In the genomic region with DNA sequence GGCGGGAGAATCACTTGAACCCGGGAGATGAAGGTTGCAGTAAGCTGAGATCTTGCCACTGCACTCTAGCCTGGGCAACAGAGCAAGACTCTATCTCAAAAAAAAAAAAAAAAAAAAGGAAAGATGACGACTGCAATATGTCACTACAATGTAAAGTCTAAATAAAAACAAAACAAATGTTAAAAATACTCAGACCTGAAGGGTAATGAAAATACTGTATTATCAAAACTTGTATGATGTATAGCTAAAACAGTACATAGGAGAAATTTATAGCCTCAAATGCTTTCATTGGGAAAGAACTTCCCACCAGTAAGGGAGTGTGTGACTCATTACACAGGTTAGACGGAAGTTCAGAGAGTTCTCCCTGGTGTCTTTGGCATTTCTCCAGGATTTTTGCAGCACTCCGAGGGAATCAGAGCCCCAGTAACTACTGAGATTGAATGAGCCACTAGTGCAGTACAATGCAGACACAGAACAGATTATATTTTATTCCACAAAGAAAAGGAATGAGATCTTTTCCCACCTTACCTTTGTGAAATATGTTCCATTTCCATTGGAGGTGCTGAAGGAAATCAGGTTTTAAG, we compare ENCODE assay signal across 10 cellular contexts. TPM values are rescaled to one million over a fixed set of nuclear protein-coding genes. Genes with fewer than 3 reads are reported as not detected.
DNase-seq lines count a peak whose midpoint lies in the region; ATAC-seq and TF ChIP-seq lines count a peak whose summit lies in the region.
"Had no signal": no experiment of that assay in that cellular context is flagged by ENCODE, and none has a peak within 500 bp of the region (broad histone marks: within the 10 kb centered on the region; RNA-seq: fewer than 3 reads in every experiment).

No MANE protein-coding gene starts in this region.

- H3K9me3 ChIP-seq in HAP-1 (no peaks in the 10 kb centered on the region), neural progenitor cell (ENCODE audit: low read depth) (no peaks in the 10 kb centered on the region)

- H3K9ac ChIP-seq in neural progenitor cell, result no peak overlapping the region

- no peak overlapping the region for H2AFZ ChIP-seq in neural progenitor cell (replicated peaks)

- WGBS in lower leg skin, 2 donors, result 43 to 47% methylated on average over 5 of the region's 5 CpGs

- in situ Hi-C loops in HAP-1 (cut with MboI; ENCODE audit: low sequenced_read_pairs), result no loop called here

- TF ChIP-seq CTCF in chondrocyte (IDR thresholded peaks at IDR 0.05), result no peak
- no peak for TF ChIP-seq CTCF in neural progenitor cell (IDR thresholded peaks at IDR 0.05)
- no peak for TF ChIP-seq CTCF in lower leg skin (IDR thresholded peaks at IDR 0.05)

- H4K20me1 ChIP-seq in neural progenitor cell (ENCODE audit: low read depth), result no peaks in the 10 kb centered on the region

- H3K36me3 Mint-ChIP-seq in chondrocyte (ENCODE audit: low read depth) (no peaks in the 10 kb centered on the region), neural progenitor cell (no peaks in the 10 kb centered on the region)

- peaks cover 8% of the 10 kb centered on the region for H3F3A ChIP-seq in neural progenitor cell (ENCODE audit: low read depth)

- DNase-seq in HAP-1 (ENCODE audit: low spot score in 2 of 2), result peak; percentile 46 to 48
- peak; percentile 60 for DNase-seq in NCI-H2227 treated with DMSO at 0.1 percent for 48 hours (lab: John Stamatoyannopoulos, UW)
- DNase-seq in chondrocyte (ENCODE audit: low spot score), result no peak
- no peak for DNase-seq in neural progenitor cell (ENCODE audit: low spot score)
- no peak for DNase-seq in hippocampal formation (lab: John Stamatoyannopoulos, UW)
- no peak for DNase-seq in lower leg skin (ENCODE audit: low spot score in 2 of 2)
- DNase-seq: activated CD8-positive, alpha-beta memory T cell treated with anti-CD3 and anti-CD28 coated beads, Interleukin-2, amount 50 U/mL, for 48 hours had no signal

- H3K27ac Mint-ChIP-seq in chondrocyte (ENCODE audit: unreplicated experiment), result peak overlapping the region; percentile 57
- H3K27ac Mint-ChIP-seq in neural progenitor cell, result peak overlapping the region; percentile 94

- H3K36me3 ChIP-seq in HAP-1 (replicated peaks) (no peaks in the 10 kb centered on the region), neural progenitor cell (no peaks in the 10 kb centered on the region)

- H3K4me2 ChIP-seq in neural progenitor cell, result peak overlapping the region; percentile 25

- no peak overlapping the region for H3K4me3 Mint-ChIP-seq in chondrocyte (ENCODE audit: unreplicated experiment)
- H3K4me3 Mint-ChIP-seq in neural progenitor cell, result no peak overlapping the region

- no peaks in the 10 kb centered on the region for H3K27me3 ChIP-seq in HAP-1 (ENCODE audit: low read depth)
- H3K27me3 ChIP-seq in neural progenitor cell, result no peaks in the 10 kb centered on the region

- H3K4me3 ChIP-seq in HAP-1 (no peak overlapping the region), neural progenitor cell (no peak overlapping the region), lower leg skin (ENCODE audit: low read depth, poor library complexity, severe bottlenecking) (no peak overlapping the region)
- H3K4me3 ChIP-seq: skin epidermis had no signal

- intact Hi-C loops in lower leg skin (cut with DNase I; ENCODE audit: low total_unique reads), result no loop called here

- TF ChIP-seq POLR2A in lower leg skin (IDR thresholded peaks at IDR 0.05), result no peak

- H3K9me3 Mint-ChIP-seq in chondrocyte (ENCODE audit: low read depth) (no peaks in the 10 kb centered on the region), neural progenitor cell (peaks cover 3% of the 10 kb centered on the region)

- no peak overlapping the region for H3K27ac ChIP-seq in neural progenitor cell
- H3K27ac ChIP-seq: skin epidermis had no signal

- peaks cover 2% of the 10 kb centered on the region; the same call in 1 of the 2 replicates for H3K4me1 ChIP-seq in HAP-1
- H3K4me1 ChIP-seq in neural progenitor cell, result peaks cover 3% of the 10 kb centered on the region

- H3K79me2 ChIP-seq in neural progenitor cell (ENCODE audit: low read depth), result no peaks in the 10 kb centered on the region

- H3K4me1 Mint-ChIP-seq in chondrocyte (ENCODE audit: low read depth) (peaks cover 9% of the 10 kb centered on the region), neural progenitor cell (peaks cover 15% of the 10 kb centered on the region)

- ATAC-seq in GM19397 (IDR thresholded peaks at IDR 0.05; ENCODE audit: unreplicated experiment) (no peak), HG03045 (IDR thresholded peaks at IDR 0.05; ENCODE audit: unreplicated experiment) (no peak)

- H3K27me3 Mint-ChIP-seq in chondrocyte (ENCODE audit: low read depth) (peaks cover 2% of the 10 kb centered on the region), neural progenitor cell (ENCODE audit: insufficient read depth, low read depth) (peaks cover 3% of the 10 kb centered on the region)

RNA-seq across cellular contexts. Expression of gene RALGAPB, which starts 12.5 kb away (rescaled TPM):
- total RNA-seq in chondrocyte (29.5 to 35.5 TPM (median 32.6 TPM) in 3 replicates), neural progenitor cell (ENCODE audit: low replicate concordance) (27.3 and 39.1 TPM in 2 replicates), lower leg skin (10 to 100 TPM; 35.3 to 51.0 (median 41.5) TPM)

RNA-seq across cellular contexts. Expression of gene SNHG17, which starts 25.0 kb away (rescaled TPM):
- total RNA-seq in chondrocyte, result 20.8 to 24.1 TPM (median 23.6 TPM) in 3 replicates
- total RNA-seq in neural progenitor cell (ENCODE audit: low replicate concordance), result 8.0 and 12.8 TPM in 2 replicates
- 10 to 100 TPM; 21.2 to 72.8 (median 29.7) TPM for total RNA-seq in lower leg skin

Comparison
In these comparisons a context has a peak if more than half of its experiments do, and no peak if none do; other contexts are left out.
1. DNase-seq: peak in HAP-1 (2 of 2) and NCI-H2227 treated with DMSO at 0.1 percent for 48 hours (single experiment); none in chondrocyte (single experiment), neural progenitor cell (single experiment), hippocampal formation (0 of 2) and lower leg skin (0 of 2).